ENCODE assay signal across 1 cellular context in the genomic region with DNA sequence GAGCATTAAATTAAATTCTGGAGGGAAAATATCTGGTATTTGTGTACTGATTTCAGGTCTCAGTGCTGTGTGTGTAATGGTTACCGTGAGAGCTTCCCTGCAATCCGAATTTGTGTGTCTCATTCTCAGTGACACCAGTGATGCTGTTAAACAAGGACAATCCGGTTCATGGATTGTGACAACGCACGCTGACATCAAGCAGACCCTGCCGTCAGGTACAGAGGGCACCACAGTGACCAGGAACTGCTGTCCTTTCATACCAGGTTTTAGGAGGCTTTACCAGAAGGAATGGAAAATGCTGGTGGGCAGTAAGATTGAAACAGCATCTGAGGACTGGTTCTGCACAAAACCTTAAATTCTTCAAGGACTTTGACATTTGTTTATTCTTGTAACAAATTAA.
TF ChIP-seq lines count a peak whose summit lies in the region.

No MANE protein-coding gene starts in this region.

TF ChIP-seq in endothelial cell of umbilical vein, 7 proteins besides CTCF, POLR2A, EP300 and RAD21 (continued from another document):
- no peak for TF ChIP-seq JUN (IDR thresholded peaks at IDR 0.05; ENCODE audit: borderline replicate concordance, insufficient read depth, insufficient read length, low read depth)
- TF ChIP-seq GATA2 (IDR thresholded peaks at IDR 0.05; ENCODE audit: insufficient read depth, insufficient read length, low read depth, low read length): no peak
TF ChIP-seq in endothelial cell of umbilical vein: peak in this region for 0.
